In genomic region chr19:16061943-16062342, GRCh38 we compare ENCODE assay signal across 21 cellular contexts. TPM values are rescaled to one million over a fixed set of nuclear protein-coding genes. Genes with fewer than 3 reads are reported as not detected.
DNase-seq lines count a peak whose midpoint lies in the region; ATAC-seq and TF ChIP-seq lines count a peak whose summit lies in the region.
"Had no signal": no experiment of that assay in that cellular context is flagged by ENCODE, and none has a peak within 500 bp of the region (broad histone marks: within the 10 kb centered on the region; RNA-seq: fewer than 3 reads in every experiment).

No MANE protein-coding gene starts in this region.

- H3K4me3 Mint-ChIP-seq in activated CD8-positive, alpha-beta memory T cell treated with anti-CD3 and anti-CD28 coated beads, Interleukin-2, amount 10 ng/mL, durations not matched to agents 7 days and 5 days, result no peak overlapping the region
- H3K4me3 Mint-ChIP-seq in activated naive CD8-positive, alpha-beta T cell treated with anti-CD3 and anti-CD28 coated beads, Interleukin-2, amount 10 ng/mL, durations not matched to agents 7 days and 5 days, result peak overlapping the region; percentile 36
- H3K4me3 Mint-ChIP-seq: B cell, memory B cell, WTC11 had no signal

- no peak overlapping the region for H2BK120ac ChIP-seq in neuronal stem cell (ENCODE audit: low read depth, low read length)

- peak; percentile 92 for DNase-seq in activated CD8-positive, alpha-beta memory T cell treated with anti-CD3 and anti-CD28 coated beads, Interleukin-2, amount 10 ng/mL, durations not matched to agents 7 days and 5 days
- no peak for DNase-seq in activated CD8-positive, alpha-beta memory T cell treated with anti-CD3 and anti-CD28 coated beads, Interleukin-2, amount 50 U/mL, for 4 hours
- peak; percentile 81 for DNase-seq in activated naive CD8-positive, alpha-beta T cell treated with anti-CD3 and anti-CD28 coated beads, Interleukin-2, amount 10 ng/mL, durations not matched to agents 7 days and 5 days
- DNase-seq in neuronal stem cell (ENCODE audit: low spot score), result no peak
- DNase-seq: brain microvascular endothelial cell, EL, kidney glomerular epithelial cell, NCI-H2029, NCI-H2227 treated with DMSO at 0.1 percent for 48 hours, T1000 had no signal

- no peak overlapping the region for H2AFZ ChIP-seq in neuronal stem cell (ENCODE audit: low read length)

- no peak overlapping the region for H4K91ac ChIP-seq in neuronal stem cell (ENCODE audit: low read depth, low read length, poor library complexity)

- H3K4me1 Mint-ChIP-seq in activated CD8-positive, alpha-beta memory T cell treated with anti-CD3 and anti-CD28 coated beads, Interleukin-2, amount 10 ng/mL, durations not matched to agents 7 days and 5 days, result peaks cover 33% of the 10 kb centered on the region
- peaks cover 22% of the 10 kb centered on the region for H3K4me1 Mint-ChIP-seq in activated naive CD8-positive, alpha-beta T cell treated with anti-CD3 and anti-CD28 coated beads, Interleukin-2, amount 10 ng/mL, durations not matched to agents 7 days and 5 days

- H3K4ac ChIP-seq in neuronal stem cell (ENCODE audit: low read length), result no peak overlapping the region

- no peak overlapping the region for H3K4me2 ChIP-seq in neuronal stem cell (ENCODE audit: insufficient read depth, low read length, poor library complexity, severe bottlenecking)
- H3K4me2 ChIP-seq: A549 had no signal

- no peaks in the 10 kb centered on the region for H3K9me3 ChIP-seq in HEK293 (ENCODE audit: control insufficient read depth, insufficient read depth, low read depth, low read length)
- H3K9me3 ChIP-seq in neuronal stem cell (replicated peaks in 1 of 2; ENCODE audit: control insufficient read depth in 2 of 2, insufficient read depth in 1 of 2, low read depth in 1 of 2, low read length in 2 of 2), result peaks cover 3 to 7% of the 10 kb centered on the region in 2 donors

- WGBS in neuronal stem cell (ENCODE audit: extremely low coverage in 2 of 2, insufficient read length in 2 of 2, insufficient replicate concordance in 1 of 2), 2 donors, result no CpG with 5 or more reads among the region's 4 CpGs

- no peaks in the 10 kb centered on the region for H3K4me1 ChIP-seq in HEK293 (ENCODE audit: control insufficient read depth, insufficient read depth, low read length)
- H3K4me1 ChIP-seq in neuronal stem cell (ENCODE audit: control insufficient read depth in 2 of 2, insufficient read depth in 1 of 2, low read depth in 1 of 2, low read length in 2 of 2), result peaks cover 0 to 13% of the 10 kb centered on the region in 2 donors

- no peak overlapping the region for H2AK5ac ChIP-seq in neuronal stem cell (ENCODE audit: low read depth, low read length)

- H2BK12ac ChIP-seq in neuronal stem cell (ENCODE audit: low read length), result no peak overlapping the region

- TF ChIP-seq CTCF in HEK293 (tag by site-specific recombination; IDR thresholded peaks at IDR 0.05), result no peak

- no peak overlapping the region for H3K27ac ChIP-seq in HEK293 (ENCODE audit: extremely low read depth, low read depth, low read length)
- H3K27ac ChIP-seq in neuronal stem cell (replicated peaks; ENCODE audit: low read length), result no peak overlapping the region
- H3K27ac ChIP-seq: A549, brain microvascular endothelial cell, coronary artery, HL-60, suprapubic skin had no signal

- POLR2A ChIA-PET in HEK293 (lab: Yijun Ruan, JAX), result no interaction called here
- POLR2A ChIA-PET in activated naive CD8-positive, alpha-beta T cell treated with anti-CD3 and anti-CD28 coated beads, Interleukin-2, amount 10 ng/mL, durations not matched to agents 7 days and 5 days (lab: Charles Lee), result interaction anchor here (0.6 to 3.9 kb wide), 10 partner anchors 9 to 138 kb away, joined by 3 to 26 read pairs (median 4); partner anchors contain the start of genes FAM32A and TPM4

- peak; percentile 79 for ATAC-seq in activated CD8-positive, alpha-beta memory T cell treated with anti-CD3 and anti-CD28 coated beads, Interleukin-2, amount 10 ng/mL, durations not matched to agents 7 days and 5 days
- ATAC-seq in activated naive CD8-positive, alpha-beta T cell treated with anti-CD3 and anti-CD28 coated beads, Interleukin-2, amount 10 ng/mL, durations not matched to agents 7 days and 5 days (ENCODE audit: low read depth), result peak; percentile 93
- ATAC-seq in HG02763 (IDR thresholded peaks at IDR 0.05; ENCODE audit: unreplicated experiment) (no peak), HG03432 (IDR thresholded peaks at IDR 0.05; ENCODE audit: unreplicated experiment) (no peak), GM19467 (IDR thresholded peaks at IDR 0.05; ENCODE audit: unreplicated experiment) (no peak)

- peaks cover 10% of the 10 kb centered on the region for H3K27me3 Mint-ChIP-seq in activated CD8-positive, alpha-beta memory T cell treated with anti-CD3 and anti-CD28 coated beads, Interleukin-2, amount 10 ng/mL, durations not matched to agents 7 days and 5 days
- peaks cover 13% of the 10 kb centered on the region for H3K27me3 Mint-ChIP-seq in activated naive CD8-positive, alpha-beta T cell treated with anti-CD3 and anti-CD28 coated beads, Interleukin-2, amount 10 ng/mL, durations not matched to agents 7 days and 5 days

- H3K27ac Mint-ChIP-seq in activated CD8-positive, alpha-beta memory T cell treated with anti-CD3 and anti-CD28 coated beads, Interleukin-2, amount 10 ng/mL, durations not matched to agents 7 days and 5 days, result peak overlapping the region; percentile 47
- H3K27ac Mint-ChIP-seq in activated naive CD8-positive, alpha-beta T cell treated with anti-CD3 and anti-CD28 coated beads, Interleukin-2, amount 10 ng/mL, durations not matched to agents 7 days and 5 days, result peak overlapping the region; percentile 34
- H3K27ac Mint-ChIP-seq: B cell, memory B cell, WTC11 had no signal

- H3K18ac ChIP-seq in neuronal stem cell (ENCODE audit: low read length), result peak overlapping the region; percentile 15

- H3K4me3 ChIP-seq in HEK293 (ENCODE audit: low read depth, low read length), result no peak overlapping the region
- H3K4me3 ChIP-seq in neuronal stem cell (ENCODE audit: low read length in 2 of 2), result no peak overlapping the region
- H3K4me3 ChIP-seq: A549, coronary artery, suprapubic skin had no signal

- H3K36me3 ChIP-seq in HEK293 (ENCODE audit: control insufficient read depth in 2 of 2, insufficient read depth in 1 of 2, low read length in 2 of 2) (no peaks in the 10 kb centered on the region), neuronal stem cell (replicated peaks in 1 of 2; ENCODE audit: control insufficient read depth in 2 of 2, insufficient read depth in 2 of 2, low read length in 2 of 2) (no peaks in the 10 kb centered on the region)
- H3K36me3 ChIP-seq: brain microvascular endothelial cell, suprapubic skin had no signal

- H3K14ac ChIP-seq in neuronal stem cell (ENCODE audit: low read length), result no peak overlapping the region

- no peaks in the 10 kb centered on the region for H3K79me1 ChIP-seq in neuronal stem cell (ENCODE audit: low read depth, low read length)

- peaks cover 6% of the 10 kb centered on the region for H3K9me3 Mint-ChIP-seq in activated CD8-positive, alpha-beta memory T cell treated with anti-CD3 and anti-CD28 coated beads, Interleukin-2, amount 10 ng/mL, durations not matched to agents 7 days and 5 days (ENCODE audit: low read depth)
- H3K9me3 Mint-ChIP-seq in activated naive CD8-positive, alpha-beta T cell treated with anti-CD3 and anti-CD28 coated beads, Interleukin-2, amount 10 ng/mL, durations not matched to agents 7 days and 5 days, result peaks cover 5% of the 10 kb centered on the region

- H4K8ac ChIP-seq in neuronal stem cell (ENCODE audit: low read depth, low read length), result no peak overlapping the region

- H3K23ac ChIP-seq in neuronal stem cell (ENCODE audit: low read depth, low read length, poor library complexity), result no peak overlapping the region

- CTCF ChIA-PET in activated CD8-positive, alpha-beta memory T cell treated with anti-CD3 and anti-CD28 coated beads, Interleukin-2, amount 10 ng/mL, durations not matched to agents 7 days and 5 days (lab: Charles Lee), result interaction anchor here (0.8 to 9.7 kb wide), 16 partner anchors 12 to 281 kb away, joined by 3 to 83 read pairs (median 4); partner anchors contain the start of genes FAM32A, HSH2D, RAB8A and TPM4
- CTCF ChIA-PET in HEK293 (lab: Yijun Ruan, JAX), result interaction anchor here (0.7 to 5.8 kb wide), 8 partner anchors 9 to 214 kb away, joined by 3 to 44 read pairs (median 6); partner anchors contain the start of genes FAM32A and TPM4

- H2BK15ac ChIP-seq in neuronal stem cell (ENCODE audit: low read length), result no peak overlapping the region

- no peak overlapping the region for H2BK5ac ChIP-seq in neuronal stem cell (ENCODE audit: low read length)

- no peaks in the 10 kb centered on the region for H3K27me3 ChIP-seq in neuronal stem cell (ENCODE audit: control insufficient read depth in 3 of 3, insufficient read depth in 3 of 3, low read depth in 1 of 3, low read length in 3 of 3)
- H3K27me3 ChIP-seq: brain microvascular endothelial cell, suprapubic skin had no signal

- H3K9ac ChIP-seq in neuronal stem cell (ENCODE audit: low read depth, low read length, poor library complexity), result no peak overlapping the region

- H3K36me3 Mint-ChIP-seq in activated CD8-positive, alpha-beta memory T cell treated with anti-CD3 and anti-CD28 coated beads, Interleukin-2, amount 10 ng/mL, durations not matched to agents 7 days and 5 days, result peaks cover 8% of the 10 kb centered on the region
- no peaks in the 10 kb centered on the region for H3K36me3 Mint-ChIP-seq in activated naive CD8-positive, alpha-beta T cell treated with anti-CD3 and anti-CD28 coated beads, Interleukin-2, amount 10 ng/mL, durations not matched to agents 7 days and 5 days

TF ChIP-seq in HEK293, 187 proteins besides CTCF, POLR2A, EP300 and RAD21:
- TF ChIP-seq ZNF510 (tag by site-specific recombination; IDR thresholded peaks at IDR 0.05; ENCODE audit: insufficient replicate concordance), result no peak
- peak; percentile 50 for TF ChIP-seq SCRT2 (tag by site-specific recombination; IDR thresholded peaks at IDR 0.05)

RNA-seq across cellular contexts. Expression of gene TPM4, which starts 14.4 kb away (rescaled TPM):
- 100 to 1,000 TPM; 491 to 493 TPM for total RNA-seq in activated CD8-positive, alpha-beta memory T cell treated with anti-CD3 and anti-CD28 coated beads, Interleukin-2, amount 10 ng/mL, durations not matched to agents 7 days and 5 days
- 100 to 1,000 TPM; 278 to 282 TPM for total RNA-seq in activated naive CD8-positive, alpha-beta T cell treated with anti-CD3 and anti-CD28 coated beads, Interleukin-2, amount 10 ng/mL, durations not matched to agents 7 days and 5 days
- 413 TPM for polyA plus RNA-seq in neuronal stem cell (2013, experiment 1 of 2)
- polyA plus RNA-seq in neuronal stem cell (2013, experiment 2 of 2), result 408 TPM

RNA-seq across cellular contexts. Expression of gene RAB8A, which starts 49.7 kb away (rescaled TPM):
- 100 to 1,000 TPM; 204 to 271 TPM for total RNA-seq in activated CD8-positive, alpha-beta memory T cell treated with anti-CD3 and anti-CD28 coated beads, Interleukin-2, amount 10 ng/mL, durations not matched to agents 7 days and 5 days
- 100 to 1,000 TPM; 133 to 153 TPM for total RNA-seq in activated naive CD8-positive, alpha-beta T cell treated with anti-CD3 and anti-CD28 coated beads, Interleukin-2, amount 10 ng/mL, durations not matched to agents 7 days and 5 days
- polyA plus RNA-seq in neuronal stem cell (2013, experiment 1 of 2), result 43.0 TPM
- polyA plus RNA-seq in neuronal stem cell (2013, experiment 2 of 2), result 44.3 TPM

Comparison
In these comparisons a context has a peak if more than half of its experiments do, and no peak if none do; other contexts are left out.
1. DNase-seq: peak in activated CD8-positive, alpha-beta memory T cell treated with anti-CD3 and anti-CD28 coated beads, Interleukin-2, amount 10 ng/mL, durations not matched to agents 7 days and 5 days (single experiment) and activated naive CD8-positive, alpha-beta T cell treated with anti-CD3 and anti-CD28 coated beads, Interleukin-2, amount 10 ng/mL, durations not matched to agents 7 days and 5 days (single experiment); none in activated CD8-positive, alpha-beta memory T cell treated with anti-CD3 and anti-CD28 coated beads, Interleukin-2, amount 50 U/mL, for 4 hours (single experiment) and neuronal stem cell (single experiment).
2. ATAC-seq: peak in activated CD8-positive, alpha-beta memory T cell treated with anti-CD3 and anti-CD28 coated beads, Interleukin-2, amount 10 ng/mL, durations not matched to agents 7 days and 5 days (single experiment) and activated naive CD8-positive, alpha-beta T cell treated with anti-CD3 and anti-CD28 coated beads, Interleukin-2, amount 10 ng/mL, durations not matched to agents 7 days and 5 days (single experiment); none in HG02763 (single experiment), HG03432 (single experiment) and GM19467 (single experiment).